In genomic region chr2:156349161-156349560, GRCh38 we compare ENCODE assay signal across 21 cellular contexts. TPM values are rescaled to one million over a fixed set of nuclear protein-coding genes. Genes with fewer than 3 reads are reported as not detected.
DNase-seq lines count a peak whose midpoint lies in the region; ATAC-seq, FAIRE-seq and TF ChIP-seq lines count a peak whose summit lies in the region.
"Had no signal": no experiment of that assay in that cellular context is flagged by ENCODE, and none has a peak within 500 bp of the region (broad histone marks: within the 10 kb centered on the region; RNA-seq: fewer than 3 reads in every experiment).

No MANE protein-coding gene starts in this region.

- no peak overlapping the region for H3K4me2 ChIP-seq in neuronal stem cell (ENCODE audit: insufficient read depth, low read length, poor library complexity, severe bottlenecking)
- H3K4me2 ChIP-seq: A549 had no signal

- intact Hi-C loops in ascending aorta (cut with DNase I): no loop called here

- H3K4me3 ChIP-seq in small intestine (ENCODE audit: low read depth in 1 of 2, low read length in 2 of 2): no peak overlapping the region
- no peak overlapping the region for H3K4me3 ChIP-seq in ascending aorta
- H3K4me3 ChIP-seq in neuronal stem cell (ENCODE audit: low read length in 2 of 2): no peak overlapping the region
- H3K4me3 ChIP-seq: A549, GM12878, HAP-1 had no signal

- ATAC-seq in HG03354 (IDR thresholded peaks at IDR 0.05; ENCODE audit: poor library complexity, severe bottlenecking, unreplicated experiment): peak; percentile 11
- no peak for ATAC-seq in WTC11
- no peak for ATAC-seq in GM18868 (IDR thresholded peaks at IDR 0.05; ENCODE audit: unreplicated experiment)
- ATAC-seq: A549 had no signal

- H2BK15ac ChIP-seq in neuronal stem cell (ENCODE audit: low read length): no peak overlapping the region

- H2BK5ac ChIP-seq in neuronal stem cell (ENCODE audit: low read length): no peak overlapping the region

- TF ChIP-seq CTCF in WTC11 (IDR thresholded peaks at IDR 0.05) (no peak), ascending aorta (IDR thresholded peaks at IDR 0.05) (no peak)

- no peak overlapping the region for H4K8ac ChIP-seq in neuronal stem cell (ENCODE audit: low read depth, low read length)

- no peak overlapping the region for H3K9ac ChIP-seq in neuronal stem cell (ENCODE audit: low read depth, low read length, poor library complexity)

- H3K4me3 Mint-ChIP-seq in WTC11: no peak overlapping the region
- H3K4me3 Mint-ChIP-seq: CD4-positive, alpha-beta memory T cell had no signal

- H3K79me1 ChIP-seq in neuronal stem cell (ENCODE audit: low read depth, low read length): no peaks in the 10 kb centered on the region

- H2AFZ ChIP-seq in neuronal stem cell (ENCODE audit: low read length): no peak overlapping the region

- DNase-seq in WTC11 (ENCODE audit: low spot score) (no peak), small intestine (no peak), ascending aorta (ENCODE audit: low spot score in 2 of 2) (no peak), neuronal stem cell (ENCODE audit: low spot score) (no peak)
- DNase-seq: ACHN; C1 segment of cervical spinal cord; Calu3; CD4-positive, alpha-beta memory T cell; COR-L47; DMS53; DND-41; GDM1; GOT3 had no signal

- no peak overlapping the region for H3K27ac Mint-ChIP-seq in WTC11
- H3K27ac Mint-ChIP-seq: CD4-positive, alpha-beta memory T cell had no signal

- no peak overlapping the region for H3K4ac ChIP-seq in neuronal stem cell (ENCODE audit: low read length)

- H3K36me3 Mint-ChIP-seq in WTC11: no peaks in the 10 kb centered on the region; the same call in 1 of the 2 replicates
- H3K36me3 Mint-ChIP-seq: CD4-positive, alpha-beta memory T cell had no signal

- H3K27ac ChIP-seq in small intestine (ENCODE audit: low read depth in 1 of 2, low read length in 1 of 2): no peak overlapping the region
- H3K27ac ChIP-seq in ascending aorta: no peak overlapping the region
- no peak overlapping the region for H3K27ac ChIP-seq in neuronal stem cell (replicated peaks; ENCODE audit: low read length)
- H3K27ac ChIP-seq: 22Rv1, A549 had no signal

- POLR2A ChIA-PET in WTC11 (lab: Charles Lee): no interaction called here

- H3K23ac ChIP-seq in neuronal stem cell (ENCODE audit: low read depth, low read length, poor library complexity): no peak overlapping the region

- FAIRE-seq in A204.1 (lab: Jason Lieb, UNC) (peak; percentile 16), small intestine (lab: Jason Lieb, UNC) (peak; percentile 30)
- FAIRE-seq: GM12878, H54 had no signal

- no peak overlapping the region for H2BK12ac ChIP-seq in neuronal stem cell (ENCODE audit: low read length)

- no peaks in the 10 kb centered on the region for H3K4me1 ChIP-seq in small intestine (ENCODE audit: control insufficient read depth in 2 of 2, insufficient read depth in 1 of 2, low read depth in 1 of 2, low read length in 1 of 2)
- H3K4me1 ChIP-seq in ascending aorta: no peaks in the 10 kb centered on the region
- H3K4me1 ChIP-seq in neuronal stem cell (ENCODE audit: control insufficient read depth in 2 of 2, insufficient read depth in 1 of 2, low read depth in 1 of 2, low read length in 2 of 2): peaks cover 0 to 2% of the 10 kb centered on the region in 2 donors
- H3K4me1 ChIP-seq: A549 had no signal

- no peak overlapping the region for H4K91ac ChIP-seq in neuronal stem cell (ENCODE audit: low read depth, low read length, poor library complexity)

- H2AK5ac ChIP-seq in neuronal stem cell (ENCODE audit: low read depth, low read length): no peak overlapping the region

- H2BK120ac ChIP-seq in neuronal stem cell (ENCODE audit: low read depth, low read length): no peak overlapping the region

- no peak overlapping the region for H3K18ac ChIP-seq in neuronal stem cell (ENCODE audit: low read length)

- H3K9me3 Mint-ChIP-seq in WTC11: peaks cover 15% of the 10 kb centered on the region

- H3K27me3 ChIP-seq in small intestine (ENCODE audit: control insufficient read depth in 2 of 2, insufficient read depth in 2 of 2, low read length in 2 of 2): no peaks in the 10 kb centered on the region
- no peaks in the 10 kb centered on the region for H3K27me3 ChIP-seq in ascending aorta
- peaks cover 0 to 14% (median 0%) of the 10 kb centered on the region in 3 experiments for H3K27me3 ChIP-seq in neuronal stem cell (ENCODE audit: control insufficient read depth in 3 of 3, insufficient read depth in 3 of 3, low read depth in 1 of 3, low read length in 3 of 3)

- peaks cover 11% of the 10 kb centered on the region for H3K4me1 Mint-ChIP-seq in WTC11

- no peaks in the 10 kb centered on the region for H3K9me3 ChIP-seq in small intestine (ENCODE audit: control insufficient read depth, low read depth)
- H3K9me3 ChIP-seq in ascending aorta: no peaks in the 10 kb centered on the region
- peaks cover 0 to 3% of the 10 kb centered on the region in 2 donors for H3K9me3 ChIP-seq in neuronal stem cell (replicated peaks in 1 of 2; ENCODE audit: control insufficient read depth in 2 of 2, insufficient read depth in 1 of 2, low read depth in 1 of 2, low read length in 2 of 2)
- H3K9me3 ChIP-seq: A549, HAP-1 had no signal

- CTCF ChIA-PET in WTC11 (lab: Charles Lee): interaction anchor here (0.6 kb wide), 1 partner anchor 461 kb away, joined by 3 read pairs; no protein-coding TSS in a partner anchor

- peaks cover 9% of the 10 kb centered on the region for H3K27me3 Mint-ChIP-seq in WTC11 (ENCODE audit: low read depth)
- H3K27me3 Mint-ChIP-seq: CD4-positive, alpha-beta memory T cell had no signal

- no peak overlapping the region for H3K14ac ChIP-seq in neuronal stem cell (ENCODE audit: low read length)

- no peaks in the 10 kb centered on the region for H3K36me3 ChIP-seq in small intestine (ENCODE audit: control insufficient read depth in 2 of 2, insufficient read depth in 2 of 2, low read length in 2 of 2)
- no peaks in the 10 kb centered on the region for H3K36me3 ChIP-seq in ascending aorta
- H3K36me3 ChIP-seq in neuronal stem cell (replicated peaks in 1 of 2; ENCODE audit: control insufficient read depth in 2 of 2, insufficient read depth in 2 of 2, low read length in 2 of 2): no peaks in the 10 kb centered on the region
- H3K36me3 ChIP-seq: HAP-1 had no signal

TF ChIP-seq in WTC11, 78 proteins besides CTCF, POLR2A, EP300 and RAD21:
- TF ChIP-seq E2F4 (CRISPR knock-in tag; IDR thresholded peaks at IDR 0.05; ENCODE audit: borderline replicate concordance, low read depth): no peak
- TF ChIP-seq HMGA2 (CRISPR knock-in tag; IDR thresholded peaks at IDR 0.05): peak; percentile 99
TF ChIP-seq in WTC11: peak in this region for 1.

RNA-seq across cellular contexts. Expression of gene NR4A2, which starts 16.6 kb away (rescaled TPM):
- total RNA-seq in WTC11 (2021) (0.66 to 0.69 TPM (median 0.66 TPM) in 3 replicates), ascending aorta (8.7 TPM)
- 1 to 10 TPM; 1.3 to 5.7 (median 1.6) TPM for polyA plus RNA-seq in small intestine
- polyA plus RNA-seq in neuronal stem cell (2013, experiment 1 of 2): 0.25 TPM
- 0.37 TPM for polyA plus RNA-seq in neuronal stem cell (2013, experiment 2 of 2)
